Comparison of ENCODE assay signal across 22 cellular contexts in the genomic region with DNA sequence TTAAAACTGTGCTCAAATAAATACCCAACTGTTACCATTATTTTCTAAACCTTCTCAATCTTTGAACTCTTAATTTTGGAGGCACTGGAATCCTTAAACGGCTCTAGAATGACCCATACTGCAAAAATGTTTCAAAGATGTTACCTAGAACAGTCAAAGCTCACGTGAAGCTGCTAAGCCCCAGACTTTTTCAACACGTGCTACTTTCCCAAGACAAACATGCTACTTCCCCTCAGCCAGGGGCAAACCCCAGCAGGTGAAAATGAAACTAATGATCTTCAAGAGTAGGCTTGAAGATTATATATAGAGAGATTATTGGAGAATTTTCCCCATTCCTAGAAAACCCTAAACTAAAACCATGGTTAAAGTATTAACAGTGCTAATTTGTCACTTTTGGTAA. TPM values are rescaled to one million over a fixed set of nuclear protein-coding genes. Genes with fewer than 3 reads are reported as not detected.
A peak's percentile ranks its signal among the peaks of the same experiment; 100 is the strongest.
DNase-seq lines count a peak whose midpoint lies in the region; ATAC-seq, FAIRE-seq and TF ChIP-seq lines count a peak whose summit lies in the region.
"Had no signal": no experiment of that assay in that cellular context is flagged by ENCODE, and none has a peak within 500 bp of the region (broad histone marks: within the 10 kb centered on the region; RNA-seq: fewer than 3 reads in every experiment).

No MANE protein-coding gene starts in this region.

- TF ChIP-seq CTCF in natural killer cell (IDR thresholded peaks at IDR 0.05) (no peak), WTC11 (IDR thresholded peaks at IDR 0.05) (no peak), omental fat pad (IDR thresholded peaks at IDR 0.05) (no peak)

- no peak overlapping the region for H3K4me3 Mint-ChIP-seq in natural killer cell
- no peak overlapping the region for H3K4me3 Mint-ChIP-seq in natural killer cell treated with Interleukin-12 subunit alpha and Interleukin-12 subunit beta and Interleukin-15 and Interleukin-18, amount 100 ng/mL, for 72 hours
- no peak overlapping the region for H3K4me3 Mint-ChIP-seq in WTC11
- H3K4me3 Mint-ChIP-seq in stimulated activated memory B cell treated with anti-CD40 and anti-IgM and Interleukin-4, amounts not matched to agents 10 μg/mL and 1 μg/mL and 100 μg/mL, for 72 hours, result no peak overlapping the region

- H3K36me3 Mint-ChIP-seq in natural killer cell (peaks cover 13% of the 10 kb centered on the region), WTC11 (peaks cover 4% of the 10 kb centered on the region)
- no peaks in the 10 kb centered on the region for H3K36me3 Mint-ChIP-seq in natural killer cell treated with Interleukin-12 subunit alpha and Interleukin-12 subunit beta and Interleukin-15 and Interleukin-18, amount 100 ng/mL, for 72 hours
- peaks cover 47% of the 10 kb centered on the region for H3K36me3 Mint-ChIP-seq in stimulated activated memory B cell treated with anti-CD40 and anti-IgM and Interleukin-4, amounts not matched to agents 10 μg/mL and 1 μg/mL and 100 μg/mL, for 72 hours

- H3K27me3 Mint-ChIP-seq in natural killer cell (ENCODE audit: low read depth in 2 of 2) (no peaks in the 10 kb centered on the region), WTC11 (ENCODE audit: low read depth) (no peaks in the 10 kb centered on the region)
- H3K27me3 Mint-ChIP-seq in natural killer cell treated with Interleukin-12 subunit alpha and Interleukin-12 subunit beta and Interleukin-15 and Interleukin-18, amount 100 ng/mL, for 72 hours, result no peaks in the 10 kb centered on the region
- H3K27me3 Mint-ChIP-seq in stimulated activated memory B cell treated with anti-CD40 and anti-IgM and Interleukin-4, amounts not matched to agents 10 μg/mL and 1 μg/mL and 100 μg/mL, for 72 hours, result no peaks in the 10 kb centered on the region

- POLR2A ChIA-PET in WTC11 (lab: Charles Lee), result no interaction called here

- intact Hi-C loops in natural killer cell (cut with micrococcal nuclease), result no loop called here

- H3K9me3 Mint-ChIP-seq in natural killer cell (no peaks in the 10 kb centered on the region), WTC11 (no peaks in the 10 kb centered on the region)
- no peaks in the 10 kb centered on the region for H3K9me3 Mint-ChIP-seq in natural killer cell treated with Interleukin-12 subunit alpha and Interleukin-12 subunit beta and Interleukin-15 and Interleukin-18, amount 100 ng/mL, for 72 hours
- H3K9me3 Mint-ChIP-seq in stimulated activated memory B cell treated with anti-CD40 and anti-IgM and Interleukin-4, amounts not matched to agents 10 μg/mL and 1 μg/mL and 100 μg/mL, for 72 hours, result no peaks in the 10 kb centered on the region
- H3K9me3 Mint-ChIP-seq: activated naive CD4-positive, alpha-beta T cell treated with anti-CD3 and anti-CD28 coated beads, Interleukin-2, amount 50 U/mL, for 72 hours had no signal

- H3K4me1 Mint-ChIP-seq in natural killer cell (peaks cover 12 to 30% of the 10 kb centered on the region in 2 donors), WTC11 (peaks cover 28% of the 10 kb centered on the region)
- H3K4me1 Mint-ChIP-seq in natural killer cell treated with Interleukin-12 subunit alpha and Interleukin-12 subunit beta and Interleukin-15 and Interleukin-18, amount 100 ng/mL, for 72 hours (ENCODE audit: low read depth in 2 of 2), result peaks cover 10 to 12% of the 10 kb centered on the region in 2 donors
- H3K4me1 Mint-ChIP-seq in stimulated activated memory B cell treated with anti-CD40 and anti-IgM and Interleukin-4, amounts not matched to agents 10 μg/mL and 1 μg/mL and 100 μg/mL, for 72 hours, result peaks cover 11% of the 10 kb centered on the region

- FAIRE-seq in GM18507 (lab: Jason Lieb, UNC), result peak; percentile 85
- FAIRE-seq: colon, H1 had no signal

- ATAC-seq in natural killer cell (no peak), WTC11 (no peak), GM21576 (IDR thresholded peaks at IDR 0.05; ENCODE audit: unreplicated experiment) (no peak), omental fat pad (ENCODE audit: low FRiP score) (no peak)
- no peak for ATAC-seq in natural killer cell treated with Interleukin-12 subunit alpha and Interleukin-12 subunit beta and Interleukin-15 and Interleukin-18, amount 100 ng/mL, for 72 hours
- no peak for ATAC-seq in stimulated activated memory B cell treated with anti-CD40 and anti-IgM and Interleukin-4, amounts not matched to agents 10 μg/mL and 1 μg/mL and 100 μg/mL, for 72 hours
- ATAC-seq: activated naive CD4-positive, alpha-beta T cell treated with anti-CD3 and anti-CD28 coated beads, Interleukin-2, amount 50 U/mL, for 72 hours; body of pancreas; gastrocnemius medialis; PC-3 had no signal

- CTCF ChIA-PET in WTC11 (lab: Charles Lee), result no interaction called here

- H3K27ac Mint-ChIP-seq in natural killer cell (peak overlapping the region; percentile 60 to 70), WTC11 (peak overlapping the region; percentile 66; the same call in 1 of the 2 replicates)
- H3K27ac Mint-ChIP-seq in natural killer cell treated with Interleukin-12 subunit alpha and Interleukin-12 subunit beta and Interleukin-15 and Interleukin-18, amount 100 ng/mL, for 72 hours, result no peak overlapping the region
- peak overlapping the region; percentile 50 for H3K27ac Mint-ChIP-seq in stimulated activated memory B cell treated with anti-CD40 and anti-IgM and Interleukin-4, amounts not matched to agents 10 μg/mL and 1 μg/mL and 100 μg/mL, for 72 hours
- H3K27ac Mint-ChIP-seq: activated naive CD4-positive, alpha-beta T cell treated with anti-CD3 and anti-CD28 coated beads, Interleukin-2, amount 50 U/mL, for 72 hours had no signal

- DNase-seq in natural killer cell, result no peak
- no peak for DNase-seq in natural killer cell treated with Interleukin-12 subunit alpha and Interleukin-12 subunit beta and Interleukin-15 and Interleukin-18, amount 100 ng/mL, for 72 hours (ENCODE audit: low spot score)
- peak; percentile 7 for DNase-seq in GM18507 (ENCODE audit: extremely low spot score, insufficient read length, low read depth)
- DNase-seq in WTC11 (ENCODE audit: low spot score), result no peak
- no peak for DNase-seq in NCI-H2107 treated with DMSO at 0.1 percent for 48 hours (lab: John Stamatoyannopoulos, UW; ENCODE audit: unreplicated experiment)
- no peak for DNase-seq in omental fat pad (ENCODE audit: low spot score)
- DNase-seq: activated CD4-positive, alpha-beta T cell treated with anti-CD3 and anti-CD28 coated beads for 4 hours; gastrocnemius medialis; islet precursor cell; NCI-H1417; NCI-H2081 treated with DMSO at 0.1 percent for 48 hours; NCI-H446; PC-3; SHP77 treated with DMSO at 0.1 percent for 48 hours; SW 1271; testis had no signal

TF ChIP-seq in WTC11, 78 proteins besides CTCF, POLR2A, EP300 and RAD21 (continues in another document):
- TF ChIP-seq OVOL2 (CRISPR knock-in tag; IDR thresholded peaks at IDR 0.05; ENCODE audit: borderline replicate concordance) (no peak), ZNF263 (CRISPR knock-in tag; IDR thresholded peaks at IDR 0.05; ENCODE audit: low read depth) (no peak), IRF2 (CRISPR knock-in tag; IDR thresholded peaks at IDR 0.05; ENCODE audit: borderline replicate concordance, low read depth) (no peak), JAZF1 (CRISPR knock-in tag; IDR thresholded peaks at IDR 0.05) (no peak), NR3C1 (CRISPR knock-in tag; conservative IDR thresholded peaks at IDR 0.05; ENCODE audit: low read depth) (no peak), MAX (CRISPR knock-in tag; IDR thresholded peaks at IDR 0.05) (no peak)
- TF ChIP-seq, protein P1, sequence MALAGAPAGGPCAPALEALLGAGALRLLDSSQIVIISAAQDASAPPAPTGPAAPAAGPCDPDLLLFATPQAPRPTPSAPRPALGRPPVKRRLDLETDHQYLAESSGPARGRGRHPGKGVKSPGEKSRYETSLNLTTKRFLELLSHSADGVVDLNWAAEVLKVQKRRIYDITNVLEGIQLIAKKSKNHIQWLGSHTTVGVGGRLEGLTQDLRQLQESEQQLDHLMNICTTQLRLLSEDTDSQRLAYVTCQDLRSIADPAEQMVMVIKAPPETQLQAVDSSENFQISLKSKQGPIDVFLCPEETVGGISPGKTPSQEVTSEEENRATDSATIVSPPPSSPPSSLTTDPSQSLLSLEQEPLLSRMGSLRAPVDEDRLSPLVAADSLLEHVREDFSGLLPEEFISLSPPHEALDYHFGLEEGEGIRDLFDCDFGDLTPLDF (CRISPR knock-in tag; IDR thresholded peaks at IDR 0.05), result no peak

RNA-seq across cellular contexts. Expression of gene HUS1B, which starts 28.1 kb away (rescaled TPM):
- total RNA-seq in natural killer cell (1 to 10 TPM; 1.5 to 3.4 (median 2.8) TPM), WTC11 (2021) (0.89 to 1.1 TPM (median 0.89 TPM) in 3 replicates), omental fat pad (1 to 10 TPM in 2 of 4 donors, under 1 TPM in 1, not detected in 1; 0.88 to 5.4 (median 3.0) TPM)
- 1 to 10 TPM; 2.3 to 7.8 TPM for total RNA-seq in natural killer cell treated with Interleukin-12 subunit alpha and Interleukin-12 subunit beta and Interleukin-15 and Interleukin-18, amount 100 ng/mL, for 72 hours

Comparison
In these comparisons a context has a peak if more than half of its experiments do, and no peak if none do; other contexts are left out.
1. H3K27ac Mint-ChIP-seq: peak in natural killer cell (2 of 2), WTC11 (single experiment) and stimulated activated memory B cell treated with anti-CD40 and anti-IgM and Interleukin-4, amounts not matched to agents 10 μg/mL and 1 μg/mL and 100 μg/mL, for 72 hours (single experiment); none in natural killer cell treated with Interleukin-12 subunit alpha and Interleukin-12 subunit beta and Interleukin-15 and Interleukin-18, amount 100 ng/mL, for 72 hours (0 of 2).